ENCODE assay signal across 1 cellular context in the genomic region with DNA sequence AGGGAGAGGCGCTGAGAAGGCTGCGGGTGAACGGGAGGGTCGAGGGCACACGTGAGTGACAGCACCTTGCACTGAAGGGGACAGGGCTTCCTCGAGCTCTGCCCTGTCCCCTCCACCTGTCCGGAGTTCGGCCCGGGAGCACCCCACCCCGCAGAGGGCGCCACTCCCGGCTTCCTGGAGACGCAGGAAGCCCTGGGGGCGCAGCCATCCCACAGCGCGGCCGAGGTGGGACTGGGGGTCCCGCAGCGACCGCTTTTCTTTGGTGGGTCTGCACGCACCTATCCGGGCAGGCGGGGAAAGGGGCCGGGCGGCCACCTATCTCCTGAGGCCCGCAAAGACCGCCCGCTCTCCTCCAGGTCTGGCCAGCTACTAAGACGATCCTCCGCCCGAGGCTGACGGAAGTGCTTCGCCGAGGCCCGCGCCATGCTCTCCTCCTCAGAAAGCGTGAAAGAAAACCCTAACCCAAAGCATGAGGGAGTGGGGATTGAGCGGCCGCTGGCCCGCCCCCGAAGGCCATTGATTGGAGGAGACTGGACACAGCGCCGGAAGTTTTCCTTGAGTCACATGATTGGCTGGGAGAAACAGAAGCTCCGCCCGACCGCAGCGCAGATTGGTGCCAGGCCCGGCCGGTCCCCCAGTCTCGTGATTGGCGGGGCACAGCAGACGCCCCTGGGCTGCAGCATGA.
A peak's percentile ranks its signal among the peaks of the same experiment; 100 is the strongest.
TF ChIP-seq lines count a peak whose summit lies in the region.

No MANE protein-coding gene starts in this region.

TF ChIP-seq in HepG2, 621 proteins besides CTCF, POLR2A, EP300 and RAD21 (continued from another document and continues in another):
- TF ChIP-seq, protein P1, sequence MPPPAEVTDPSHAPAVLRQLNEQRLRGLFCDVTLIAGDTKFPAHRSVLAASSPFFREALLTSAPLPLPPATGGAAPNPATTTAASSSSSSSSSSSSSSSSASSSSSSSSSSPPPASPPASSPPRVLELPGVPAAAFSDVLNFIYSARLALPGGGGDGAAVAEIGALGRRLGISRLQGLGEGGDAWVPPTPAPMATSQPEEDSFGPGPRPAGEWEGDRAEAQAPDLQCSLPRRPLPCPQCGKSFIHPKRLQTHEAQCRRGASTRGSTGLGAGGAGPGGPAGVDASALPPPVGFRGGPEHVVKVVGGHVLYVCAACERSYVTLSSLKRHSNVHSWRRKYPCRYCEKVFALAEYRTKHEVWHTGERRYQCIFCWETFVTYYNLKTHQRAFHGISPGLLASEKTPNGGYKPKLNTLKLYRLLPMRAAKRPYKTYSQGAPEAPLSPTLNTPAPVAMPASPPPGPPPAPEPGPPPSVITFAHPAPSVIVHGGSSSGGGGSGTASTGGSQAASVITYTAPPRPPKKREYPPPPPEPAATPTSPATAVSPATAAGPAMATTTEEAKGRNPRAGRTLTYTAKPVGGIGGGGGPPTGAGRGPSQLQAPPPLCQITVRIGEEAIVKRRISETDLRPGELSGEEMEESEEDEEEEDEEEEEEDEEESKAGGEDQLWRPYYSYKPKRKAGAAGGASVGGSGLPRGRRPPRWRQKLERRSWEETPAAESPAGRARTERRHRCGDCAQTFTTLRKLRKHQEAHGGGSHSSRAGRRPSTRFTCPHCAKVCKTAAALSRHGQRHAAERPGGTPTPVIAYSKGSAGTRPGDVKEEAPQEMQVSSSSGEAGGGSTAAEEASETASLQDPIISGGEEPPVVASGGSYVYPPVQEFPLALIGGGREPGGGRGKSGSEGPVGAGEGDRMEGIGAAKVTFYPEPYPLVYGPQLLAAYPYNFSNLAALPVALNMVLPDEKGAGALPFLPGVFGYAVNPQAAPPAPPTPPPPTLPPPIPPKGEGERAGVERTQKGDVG (CRISPR knock-in tag; IDR thresholded peaks at IDR 0.05; ENCODE audit: borderline replicate concordance) = peak; percentile 74; the same call in 1 of the 2 replicates
- TF ChIP-seq ZNF792 (CRISPR knock-in tag; IDR thresholded peaks at IDR 0.05) (peak; percentile 86), DPF2 (CRISPR knock-in tag; IDR thresholded peaks at IDR 0.05; ENCODE audit: borderline replicate concordance, low read depth) (no peak), ZNF263 (CRISPR knock-in tag; IDR thresholded peaks at IDR 0.05) (peak; percentile 42; the same call in 1 of the 2 replicates), FOXA3 (CRISPR knock-in tag; IDR thresholded peaks at IDR 0.05) (peak; percentile 35; the same call in 1 of the 2 replicates), ZNF577 (CRISPR knock-in tag; IDR thresholded peaks at IDR 0.05; ENCODE audit: borderline replicate concordance, low read depth) (0 out of 2 replicates have a peak, but pooled peaks have one; percentile 75), NCOR1 (IDR thresholded peaks at IDR 0.05; ENCODE audit: borderline replicate concordance, low read length) (peak; percentile 42; the same call in 1 of the 2 replicates), MXD4 (CRISPR knock-in tag; IDR thresholded peaks at IDR 0.05) (peak; percentile 84), MBNL3 (CRISPR knock-in tag; conservative IDR thresholded peaks at IDR 0.05) (no peak), ZBTB7A (CRISPR knock-in tag; IDR thresholded peaks at IDR 0.05) (peak; percentile 97), ZNF251 (CRISPR knock-in tag; IDR thresholded peaks at IDR 0.05) (peak; percentile 93), HMG20B (CRISPR knock-in tag; conservative IDR thresholded peaks at IDR 0.05) (no peak), MAF1 (CRISPR knock-in tag; IDR thresholded peaks at IDR 0.05; ENCODE audit: borderline replicate concordance) (peak; percentile 25; the same call in 1 of the 2 replicates), ZNF552 (CRISPR knock-in tag; IDR thresholded peaks at IDR 0.05; ENCODE audit: borderline replicate concordance) (peak; percentile 93), FOSL1 (CRISPR knock-in tag; IDR thresholded peaks at IDR 0.05; ENCODE audit: borderline replicate concordance) (peak; percentile 26; the same call in 1 of the 2 replicates), ZNF460 (CRISPR knock-in tag; IDR thresholded peaks at IDR 0.05; ENCODE audit: borderline replicate concordance) (peak; percentile 40; the same call in 1 of the 2 replicates), SP4 (CRISPR knock-in tag; IDR thresholded peaks at IDR 0.05) (peak; percentile 87), PHF5A (CRISPR knock-in tag; IDR thresholded peaks at IDR 0.05; ENCODE audit: low read depth, unreplicated experiment) (peak; percentile 98), IRF2 (CRISPR knock-in tag; IDR thresholded peaks at IDR 0.05) (peak; percentile 91; the same call in 1 of the 2 replicates), AGO2 (optimal IDR thresholded peaks at IDR 0.05; ENCODE audit: low read depth, low read length) (peak; percentile 99), ZFP36L2 (CRISPR knock-in tag; IDR thresholded peaks at IDR 0.05) (no peak), ZFX (CRISPR knock-in tag; IDR thresholded peaks at IDR 0.05; ENCODE audit: low read depth) (peak; percentile 88), RNF2 (conservative IDR thresholded peaks at IDR 0.05; ENCODE audit: low read depth) (peak; percentile 88), ZNF343 (CRISPR knock-in tag; IDR thresholded peaks at IDR 0.05) (peak; percentile 95; the same call in 1 of the 2 replicates), GLI4 (CRISPR knock-in tag; IDR thresholded peaks at IDR 0.05; ENCODE audit: borderline replicate concordance) (peak; percentile 77; the same call in 1 of the 2 replicates), ZNF605 (CRISPR knock-in tag; IDR thresholded peaks at IDR 0.05) (peak; percentile 99), HDAC6 (IDR thresholded peaks at IDR 0.05; ENCODE audit: low read depth, low read length) (no peak), ZNF180 (CRISPR knock-in tag; IDR thresholded peaks at IDR 0.05; ENCODE audit: borderline replicate concordance, low read depth) (peak; percentile 85; the same call in 1 of the 2 replicates), ZBTB38 (CRISPR knock-in tag; IDR thresholded peaks at IDR 0.05) (peak; percentile 15)
- TF ChIP-seq, protein P2, sequence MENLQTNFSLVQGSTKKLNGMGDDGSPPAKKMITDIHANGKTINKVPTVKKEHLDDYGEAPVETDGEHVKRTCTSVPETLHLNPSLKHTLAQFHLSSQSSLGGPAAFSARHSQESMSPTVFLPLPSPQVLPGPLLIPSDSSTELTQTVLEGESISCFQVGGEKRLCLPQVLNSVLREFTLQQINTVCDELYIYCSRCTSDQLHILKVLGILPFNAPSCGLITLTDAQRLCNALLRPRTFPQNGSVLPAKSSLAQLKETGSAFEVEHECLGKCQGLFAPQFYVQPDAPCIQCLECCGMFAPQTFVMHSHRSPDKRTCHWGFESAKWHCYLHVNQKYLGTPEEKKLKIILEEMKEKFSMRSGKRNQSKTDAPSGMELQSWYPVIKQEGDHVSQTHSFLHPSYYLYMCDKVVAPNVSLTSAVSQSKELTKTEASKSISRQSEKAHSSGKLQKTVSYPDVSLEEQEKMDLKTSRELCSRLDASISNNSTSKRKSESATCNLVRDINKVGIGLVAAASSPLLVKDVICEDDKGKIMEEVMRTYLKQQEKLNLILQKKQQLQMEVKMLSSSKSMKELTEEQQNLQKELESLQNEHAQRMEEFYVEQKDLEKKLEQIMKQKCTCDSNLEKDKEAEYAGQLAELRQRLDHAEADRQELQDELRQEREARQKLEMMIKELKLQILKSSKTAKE (CRISPR knock-in tag; IDR thresholded peaks at IDR 0.05; ENCODE audit: borderline replicate concordance) = 0 out of 2 replicates have a peak, but pooled peaks have one; percentile 7
- TF ChIP-seq, protein P3, sequence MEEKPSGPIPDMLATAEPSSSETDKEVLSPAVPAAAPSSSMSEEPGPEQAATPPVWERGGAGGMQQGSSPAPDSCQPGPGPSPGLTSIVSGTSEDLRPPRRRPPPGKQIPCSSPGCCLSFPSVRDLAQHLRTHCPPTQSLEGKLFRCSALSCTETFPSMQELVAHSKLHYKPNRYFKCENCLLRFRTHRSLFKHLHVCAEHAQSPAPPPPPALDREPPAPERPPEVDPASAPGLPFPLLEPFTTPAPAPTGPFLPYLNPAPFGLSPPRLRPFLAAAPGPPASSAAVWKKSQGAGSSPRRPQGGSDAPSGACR (CRISPR knock-in tag; IDR thresholded peaks at IDR 0.05) = peak; percentile 22; the same call in 1 of the 2 replicates
- TF ChIP-seq, protein P4, sequence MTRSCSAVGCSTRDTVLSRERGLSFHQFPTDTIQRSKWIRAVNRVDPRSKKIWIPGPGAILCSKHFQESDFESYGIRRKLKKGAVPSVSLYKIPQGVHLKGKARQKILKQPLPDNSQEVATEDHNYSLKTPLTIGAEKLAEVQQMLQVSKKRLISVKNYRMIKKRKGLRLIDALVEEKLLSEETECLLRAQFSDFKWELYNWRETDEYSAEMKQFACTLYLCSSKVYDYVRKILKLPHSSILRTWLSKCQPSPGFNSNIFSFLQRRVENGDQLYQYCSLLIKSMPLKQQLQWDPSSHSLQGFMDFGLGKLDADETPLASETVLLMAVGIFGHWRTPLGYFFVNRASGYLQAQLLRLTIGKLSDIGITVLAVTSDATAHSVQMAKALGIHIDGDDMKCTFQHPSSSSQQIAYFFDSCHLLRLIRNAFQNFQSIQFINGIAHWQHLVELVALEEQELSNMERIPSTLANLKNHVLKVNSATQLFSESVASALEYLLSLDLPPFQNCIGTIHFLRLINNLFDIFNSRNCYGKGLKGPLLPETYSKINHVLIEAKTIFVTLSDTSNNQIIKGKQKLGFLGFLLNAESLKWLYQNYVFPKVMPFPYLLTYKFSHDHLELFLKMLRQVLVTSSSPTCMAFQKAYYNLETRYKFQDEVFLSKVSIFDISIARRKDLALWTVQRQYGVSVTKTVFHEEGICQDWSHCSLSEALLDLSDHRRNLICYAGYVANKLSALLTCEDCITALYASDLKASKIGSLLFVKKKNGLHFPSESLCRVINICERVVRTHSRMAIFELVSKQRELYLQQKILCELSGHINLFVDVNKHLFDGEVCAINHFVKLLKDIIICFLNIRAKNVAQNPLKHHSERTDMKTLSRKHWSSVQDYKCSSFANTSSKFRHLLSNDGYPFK (CRISPR knock-in tag; IDR thresholded peaks at IDR 0.05; ENCODE audit: borderline replicate concordance) = no peak
- TF ChIP-seq, protein P5, sequence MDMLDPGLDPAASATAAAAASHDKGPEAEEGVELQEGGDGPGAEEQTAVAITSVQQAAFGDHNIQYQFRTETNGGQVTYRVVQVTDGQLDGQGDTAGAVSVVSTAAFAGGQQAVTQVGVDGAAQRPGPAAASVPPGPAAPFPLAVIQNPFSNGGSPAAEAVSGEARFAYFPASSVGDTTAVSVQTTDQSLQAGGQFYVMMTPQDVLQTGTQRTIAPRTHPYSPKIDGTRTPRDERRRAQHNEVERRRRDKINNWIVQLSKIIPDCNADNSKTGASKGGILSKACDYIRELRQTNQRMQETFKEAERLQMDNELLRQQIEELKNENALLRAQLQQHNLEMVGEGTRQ (IDR thresholded peaks at IDR 0.05; ENCODE audit: low read depth, low read length) = peak; percentile 60; the same call in 1 of the 2 replicates
- TF ChIP-seq, protein P5 (CRISPR knock-in tag; IDR thresholded peaks at IDR 0.05; ENCODE audit: borderline replicate concordance) = peak; percentile 87
- TF ChIP-seq, protein P6, sequence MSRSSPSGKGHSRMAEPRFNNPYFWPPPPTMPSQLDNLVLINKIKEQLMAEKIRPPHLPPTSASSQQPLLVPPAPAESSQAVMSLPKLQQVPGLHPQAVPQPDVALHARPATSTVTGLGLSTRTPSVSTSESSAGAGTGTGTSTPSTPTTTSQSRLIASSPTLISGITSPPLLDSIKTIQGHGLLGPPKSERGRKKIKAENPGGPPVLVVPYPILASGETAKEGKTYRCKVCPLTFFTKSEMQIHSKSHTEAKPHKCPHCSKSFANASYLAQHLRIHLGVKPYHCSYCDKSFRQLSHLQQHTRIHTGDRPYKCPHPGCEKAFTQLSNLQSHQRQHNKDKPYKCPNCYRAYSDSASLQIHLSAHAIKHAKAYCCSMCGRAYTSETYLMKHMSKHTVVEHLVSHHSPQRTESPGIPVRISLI (CRISPR knock-in tag; IDR thresholded peaks at IDR 0.05; ENCODE audit: borderline replicate concordance) = peak; percentile 33
- TF ChIP-seq, protein P7, sequence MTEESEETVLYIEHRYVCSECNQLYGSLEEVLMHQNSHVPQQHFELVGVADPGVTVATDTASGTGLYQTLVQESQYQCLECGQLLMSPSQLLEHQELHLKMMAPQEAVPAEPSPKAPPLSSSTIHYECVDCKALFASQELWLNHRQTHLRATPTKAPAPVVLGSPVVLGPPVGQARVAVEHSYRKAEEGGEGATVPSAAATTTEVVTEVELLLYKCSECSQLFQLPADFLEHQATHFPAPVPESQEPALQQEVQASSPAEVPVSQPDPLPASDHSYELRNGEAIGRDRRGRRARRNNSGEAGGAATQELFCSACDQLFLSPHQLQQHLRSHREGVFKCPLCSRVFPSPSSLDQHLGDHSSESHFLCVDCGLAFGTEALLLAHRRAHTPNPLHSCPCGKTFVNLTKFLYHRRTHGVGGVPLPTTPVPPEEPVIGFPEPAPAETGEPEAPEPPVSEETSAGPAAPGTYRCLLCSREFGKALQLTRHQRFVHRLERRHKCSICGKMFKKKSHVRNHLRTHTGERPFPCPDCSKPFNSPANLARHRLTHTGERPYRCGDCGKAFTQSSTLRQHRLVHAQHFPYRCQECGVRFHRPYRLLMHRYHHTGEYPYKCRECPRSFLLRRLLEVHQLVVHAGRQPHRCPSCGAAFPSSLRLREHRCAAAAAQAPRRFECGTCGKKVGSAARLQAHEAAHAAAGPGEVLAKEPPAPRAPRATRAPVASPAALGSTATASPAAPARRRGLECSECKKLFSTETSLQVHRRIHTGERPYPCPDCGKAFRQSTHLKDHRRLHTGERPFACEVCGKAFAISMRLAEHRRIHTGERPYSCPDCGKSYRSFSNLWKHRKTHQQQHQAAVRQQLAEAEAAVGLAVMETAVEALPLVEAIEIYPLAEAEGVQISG (CRISPR knock-in tag; IDR thresholded peaks at IDR 0.05) = peak; percentile 47; the same call in 1 of the 2 replicates
- TF ChIP-seq, protein P8, sequence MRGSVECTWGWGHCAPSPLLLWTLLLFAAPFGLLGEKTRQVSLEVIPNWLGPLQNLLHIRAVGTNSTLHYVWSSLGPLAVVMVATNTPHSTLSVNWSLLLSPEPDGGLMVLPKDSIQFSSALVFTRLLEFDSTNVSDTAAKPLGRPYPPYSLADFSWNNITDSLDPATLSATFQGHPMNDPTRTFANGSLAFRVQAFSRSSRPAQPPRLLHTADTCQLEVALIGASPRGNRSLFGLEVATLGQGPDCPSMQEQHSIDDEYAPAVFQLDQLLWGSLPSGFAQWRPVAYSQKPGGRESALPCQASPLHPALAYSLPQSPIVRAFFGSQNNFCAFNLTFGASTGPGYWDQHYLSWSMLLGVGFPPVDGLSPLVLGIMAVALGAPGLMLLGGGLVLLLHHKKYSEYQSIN (CRISPR knock-in tag; IDR thresholded peaks at IDR 0.05; ENCODE audit: borderline replicate concordance) = no peak
